In genomic region chr2:101440127-101440738, GRCh38 we compare ENCODE assay signal across 15 cellular contexts. TPM values are rescaled to one million over a fixed set of nuclear protein-coding genes. Genes with fewer than 3 reads are reported as not detected.
DNase-seq lines count a peak whose midpoint lies in the region; ATAC-seq and TF ChIP-seq lines count a peak whose summit lies in the region.
"Had no signal": no experiment of that assay in that cellular context is flagged by ENCODE, and none has a peak within 500 bp of the region (broad histone marks: within the 10 kb centered on the region; RNA-seq: fewer than 3 reads in every experiment).

No MANE protein-coding gene starts in this region.

- TF ChIP-seq EP300 in SK-N-SH (IDR thresholded peaks at IDR 0.05; ENCODE audit: borderline replicate concordance in 1 of 2, low read depth in 1 of 2, low read length in 1 of 2) (no peak; a peak in 1 of 4 replicates), stomach (IDR thresholded peaks at IDR 0.05) (no peak)

- TF ChIP-seq CTCF in SK-N-SH (IDR thresholded peaks at IDR 0.05) (no peak), stomach (IDR thresholded peaks at IDR 0.05) (no peak), MM.1S (IDR thresholded peaks at IDR 0.05; ENCODE audit: low read length) (no peak), lower lobe of right lung (IDR thresholded peaks at IDR 0.05) (no peak)

- 0 out of 2 replicates have a peak overlapping the region, but pooled peaks have one; percentile 22 for H2AFZ ChIP-seq in SK-N-SH (ENCODE audit: low read depth)
- H2AFZ ChIP-seq in MM.1S (ENCODE audit: low read length) = no peak overlapping the region

- POLR2A ChIA-PET in SK-N-SH (lab: Yijun Ruan, JAX) = no interaction called here

- no peak for TF ChIP-seq RAD21 in SK-N-SH (IDR thresholded peaks at IDR 0.05; ENCODE audit: low read length)

- H3K4me3 ChIP-seq in SK-N-SH (ENCODE audit: low read depth in 2 of 2, low read length in 1 of 2) (no peak overlapping the region), stomach (no peak overlapping the region), MM.1S (ENCODE audit: low read length) (no peak overlapping the region), lower lobe of right lung (no peak overlapping the region)
- H3K4me3 ChIP-seq: A549, uterus had no signal

- H3F3A ChIP-seq in SK-N-SH (replicated peaks; ENCODE audit: insufficient read depth) (peaks cover 23% of the 10 kb centered on the region), MM.1S (ENCODE audit: insufficient read depth, low read length) (no peaks in the 10 kb centered on the region)

- no peaks in the 10 kb centered on the region for H3K79me2 ChIP-seq in SK-N-SH (ENCODE audit: insufficient read depth)
- no peaks in the 10 kb centered on the region for H3K79me2 ChIP-seq in MM.1S (ENCODE audit: low read length)

- 70% methylated on average over 6 of the region's 8 CpGs for WGBS in SK-N-SH (ENCODE audit: low lambda C conversion rate)
- 23 to 37% (median 35%) methylated on average over 8 of the region's 8 CpGs for WGBS in stomach, 5 donors

- H3K4me2 ChIP-seq in SK-N-SH (no peak overlapping the region), MM.1S (ENCODE audit: low read depth, low read length) (no peak overlapping the region)
- H3K4me2 ChIP-seq: A549 had no signal

- no peak for TF ChIP-seq POLR2A in stomach (IDR thresholded peaks at IDR 0.05)

- ATAC-seq in SK-N-SH treated with all-trans-retinoic acid at 6 μM for 48 hours (no peak; the same call in 2 of the 3 replicates), left ventricle myocardium superior (peak; percentile 98), lower lobe of right lung (no peak), HG02623 (IDR thresholded peaks at IDR 0.05; ENCODE audit: unreplicated experiment) (no peak)
- ATAC-seq: A549; stimulated activated naive B cell treated with anti-CD40 and anti-IgM and Interleukin-4, amounts not matched to agents 10 μg/mL and 1 μg/mL and 100 μg/mL, for 72 hours; WTC11 had no signal

- H4K20me1 ChIP-seq in SK-N-SH (ENCODE audit: insufficient read depth) (no peaks in the 10 kb centered on the region), MM.1S (ENCODE audit: insufficient read depth, low read length) (no peaks in the 10 kb centered on the region)

- H3K9me3 ChIP-seq in SK-N-SH = no peaks in the 10 kb centered on the region
- no peaks in the 10 kb centered on the region for H3K9me3 ChIP-seq in stomach
- H3K9me3 ChIP-seq in MM.1S (replicated peaks; ENCODE audit: insufficient read depth, low read length) = no peaks in the 10 kb centered on the region
- no peaks in the 10 kb centered on the region for H3K9me3 ChIP-seq in lower lobe of right lung
- H3K9me3 ChIP-seq: A549, uterus had no signal

- H3K4me1 ChIP-seq in SK-N-SH (ENCODE audit: control insufficient read depth in 1 of 2, insufficient read depth in 2 of 2, low read depth in 1 of 2, low read length in 1 of 2) = peaks cover 10 to 14% of the 10 kb centered on the region in 2 experiments; a peak in 2 of 4 replicates
- peaks cover 0 to 10% (median 3%) of the 10 kb centered on the region in 4 donors for H3K4me1 ChIP-seq in stomach
- no peaks in the 10 kb centered on the region for H3K4me1 ChIP-seq in MM.1S (ENCODE audit: low read length)
- H3K4me1 ChIP-seq in lower lobe of right lung = no peaks in the 10 kb centered on the region
- H3K4me1 ChIP-seq: A549, uterus had no signal

- no peaks in the 10 kb centered on the region for H3K27me3 ChIP-seq in SK-N-SH (ENCODE audit: insufficient read depth)
- H3K27me3 ChIP-seq in stomach = no peaks in the 10 kb centered on the region
- H3K27me3 ChIP-seq in MM.1S (replicated peaks; ENCODE audit: insufficient read depth, low read length) = no peaks in the 10 kb centered on the region
- no peaks in the 10 kb centered on the region for H3K27me3 ChIP-seq in lower lobe of right lung (ENCODE audit: low read depth)
- H3K27me3 ChIP-seq: uterus had no signal

- intact Hi-C loops in left ventricle myocardium superior (cut with micrococcal nuclease) (no loop called here), stomach (cut with DNase I; ENCODE audit: low total_unique reads) (no loop called here), lower lobe of right lung (cut with DNase I) (no loop called here)

- DNase-seq in SK-N-SH = peak; percentile 56
- peak; percentile 86 for DNase-seq in amniotic epithelial cell (ENCODE audit: low read depth)
- DNase-seq in left ventricle myocardium superior = peak; percentile 64
- DNase-seq in stomach = peak; percentile 63
- DNase-seq in MM.1S = no peak
- DNase-seq in lower lobe of right lung = no peak
- DNase-seq: activated naive CD4-positive, alpha-beta T cell; head of caudate nucleus; NCI-H1092; stimulated activated naive B cell treated with anti-CD40 and anti-IgM and Interleukin-4, amounts not matched to agents 10 μg/mL and 1 μg/mL and 100 μg/mL, for 72 hours; uterus had no signal

- H3K9me2 ChIP-seq in SK-N-SH (no peaks in the 10 kb centered on the region), MM.1S (replicated peaks; ENCODE audit: insufficient read depth, low read length) (no peaks in the 10 kb centered on the region)

- no peaks in the 10 kb centered on the region for H3K36me3 ChIP-seq in SK-N-SH (replicated peaks in 1 of 2; ENCODE audit: control insufficient read depth in 1 of 2, insufficient read depth in 2 of 2, low read length in 1 of 2)
- H3K36me3 ChIP-seq in stomach = no peaks in the 10 kb centered on the region
- no peaks in the 10 kb centered on the region for H3K36me3 ChIP-seq in MM.1S (replicated peaks; ENCODE audit: insufficient read depth, low read length)
- no peaks in the 10 kb centered on the region for H3K36me3 ChIP-seq in lower lobe of right lung
- H3K36me3 ChIP-seq: uterus had no signal

- H3K27ac ChIP-seq in SK-N-SH (ENCODE audit: low read depth in 2 of 2, low read length in 1 of 2) (peak overlapping the region in 1 of 2 experiments; percentile 67; a peak in 3 of 4 replicates), stomach (no peak overlapping the region), MM.1S (ENCODE audit: low read length) (no peak overlapping the region), lower lobe of right lung (no peak overlapping the region)
- H3K27ac ChIP-seq: A549, uterus had no signal

- H3K9ac ChIP-seq in SK-N-SH (no peak overlapping the region), MM.1S (ENCODE audit: low read length) (no peak overlapping the region)

- CTCF ChIA-PET in SK-N-SH (lab: Yijun Ruan, JAX) = no interaction called here

TF ChIP-seq in SK-N-SH, 30 proteins besides CTCF, POLR2A, EP300 and RAD21 (continues in another document):
- TF ChIP-seq, protein P1, sequence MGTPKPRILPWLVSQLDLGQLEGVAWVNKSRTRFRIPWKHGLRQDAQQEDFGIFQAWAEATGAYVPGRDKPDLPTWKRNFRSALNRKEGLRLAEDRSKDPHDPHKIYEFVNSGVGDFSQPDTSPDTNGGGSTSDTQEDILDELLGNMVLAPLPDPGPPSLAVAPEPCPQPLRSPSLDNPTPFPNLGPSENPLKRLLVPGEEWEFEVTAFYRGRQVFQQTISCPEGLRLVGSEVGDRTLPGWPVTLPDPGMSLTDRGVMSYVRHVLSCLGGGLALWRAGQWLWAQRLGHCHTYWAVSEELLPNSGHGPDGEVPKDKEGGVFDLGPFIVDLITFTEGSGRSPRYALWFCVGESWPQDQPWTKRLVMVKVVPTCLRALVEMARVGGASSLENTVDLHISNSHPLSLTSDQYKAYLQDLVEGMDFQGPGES (IDR thresholded peaks at IDR 0.05; ENCODE audit: low read depth, low read length) = no peak
- TF ChIP-seq ELF1 (IDR thresholded peaks at IDR 0.05) (no peak), FOSL2 (IDR thresholded peaks at IDR 0.05; ENCODE audit: borderline replicate concordance, low read depth) (no peak), MEF2A (IDR thresholded peaks at IDR 0.05; ENCODE audit: borderline replicate concordance, low read depth) (no peak), GATA2 (CRISPR knock-in tag; IDR thresholded peaks at IDR 0.05) (peak; percentile 57; the same call in 1 of the 2 replicates), POLR2AphosphoS5 (IDR thresholded peaks at IDR 0.05; ENCODE audit: low read depth, low read length) (no peak), MAX (IDR thresholded peaks at IDR 0.05; ENCODE audit: low read depth) (no peak)

TF ChIP-seq in SK-N-SH treated with all-trans-retinoic acid at 6 μM for 48 hours, 23 proteins besides CTCF, POLR2A, EP300 and RAD21 (continues in another document):
- no peak for TF ChIP-seq PATZ1 (CRISPR knock-in tag; IDR thresholded peaks at IDR 0.05; ENCODE audit: borderline replicate concordance)
- no peak for TF ChIP-seq ZC3H10 (CRISPR knock-in tag; IDR thresholded peaks at IDR 0.05)

RNA-seq across cellular contexts. Expression of gene RFX8, which starts 34.7 kb away (rescaled TPM):
- polyA plus RNA-seq in SK-N-SH (2012; rRNA removed) = 0.07 and 0.11 TPM in 2 replicates
- polyA plus RNA-seq in SK-N-SH (2012; cell fraction: cytosol; rRNA removed) = 0.06 and 0.10 TPM in 2 replicates
- 0.32 and 1.1 TPM in 2 replicates for polyA plus RNA-seq in SK-N-SH (2012; cell fraction: nucleus; rRNA removed)
- total RNA-seq in left ventricle myocardium superior = not detected
- under 1 TPM in 1 of 5 donors, not detected in 4; 0.92 TPM for total RNA-seq in stomach
- under 1 TPM in 1 of 3 donors, not detected in 2; 0.13 TPM for polyA plus RNA-seq in stomach
- total RNA-seq in lower lobe of right lung = not detected
- polyA plus RNA-seq: A549 had no signal

RNA-seq across cellular contexts. Expression of gene CREG2, which starts 52.9 kb away (rescaled TPM):
- polyA plus RNA-seq in SK-N-SH (2012; rRNA removed) = 1.1 and 1.4 TPM in 2 replicates
- 0.75 and 0.93 TPM in 2 replicates for polyA plus RNA-seq in SK-N-SH (2012; cell fraction: cytosol; rRNA removed)
- polyA plus RNA-seq in SK-N-SH (2012; cell fraction: nucleus; rRNA removed) = 0.44 and 0.83 TPM in 2 replicates
- total RNA-seq in left ventricle myocardium superior = not detected
- total RNA-seq in stomach = under 1 TPM in 1 of 5 donors, not detected in 4; 0.37 TPM
- under 1 TPM in 1 of 3 donors, not detected in 2; 0.05 TPM for polyA plus RNA-seq in stomach
- total RNA-seq in lower lobe of right lung = not detected

Comparison
In these comparisons a context has a peak if more than half of its experiments do, and no peak if none do; other contexts are left out.
1. DNase-seq: peak in SK-N-SH (single experiment), amniotic epithelial cell (single experiment), left ventricle myocardium superior (single experiment) and stomach (single experiment); none in MM.1S (single experiment) and lower lobe of right lung (single experiment).